Comparison of ENCODE assay signal across 14 cellular contexts in the genomic region with DNA sequence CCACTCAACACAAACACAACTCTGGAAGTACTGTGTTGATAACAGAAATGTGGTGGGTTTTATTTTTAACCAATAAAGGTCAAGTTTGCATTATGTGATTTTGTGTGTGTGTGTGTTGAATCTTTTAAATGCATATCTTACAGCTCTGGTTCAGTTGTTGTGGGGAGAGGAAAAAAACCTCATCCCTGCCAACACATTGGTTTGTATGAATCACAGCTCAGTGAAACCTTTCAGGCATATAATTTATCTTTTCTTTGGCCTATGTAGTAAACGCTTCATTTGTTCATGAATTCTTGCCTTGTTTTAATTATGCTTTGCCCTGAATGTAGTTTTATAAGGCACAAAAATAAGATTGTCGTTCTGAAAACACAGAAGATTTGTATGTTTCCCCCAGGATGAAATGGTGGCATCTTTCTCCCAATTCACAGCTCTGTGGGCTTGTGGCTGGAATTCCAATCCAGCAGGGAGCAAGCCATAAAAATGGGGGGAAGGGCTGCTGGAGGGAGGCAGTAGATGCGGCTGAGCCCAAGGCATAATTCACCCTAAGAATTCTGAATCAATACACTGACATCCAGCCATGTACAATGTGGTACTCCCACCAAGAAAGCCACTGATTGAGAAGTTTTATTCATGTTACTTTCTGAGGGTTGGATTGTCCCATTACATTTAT. TPM values are rescaled to one million over a fixed set of nuclear protein-coding genes. Genes with fewer than 3 reads are reported as not detected.
A peak's percentile ranks its signal among the peaks of the same experiment; 100 is the strongest.
DNase-seq lines count a peak whose midpoint lies in the region; ATAC-seq, FAIRE-seq and TF ChIP-seq lines count a peak whose summit lies in the region.
"Had no signal": no experiment of that assay in that cellular context is flagged by ENCODE, and none has a peak within 500 bp of the region (broad histone marks: within the 10 kb centered on the region; RNA-seq: fewer than 3 reads in every experiment).

No MANE protein-coding gene starts in this region.

- POLR2A ChIA-PET in CD8-positive, alpha-beta memory T cell (lab: Charles Lee), result interaction anchor here (0.6 kb wide), 1 partner anchor 81 kb away, joined by 3 read pairs; no protein-coding TSS in a partner anchor

- H3K9me2 ChIP-seq in GM23248 (ENCODE audit: insufficient read depth), result no peaks in the 10 kb centered on the region

- H3K4me3 Mint-ChIP-seq in astrocyte (ENCODE audit: unreplicated experiment), result peak overlapping the region; percentile 28
- H3K4me3 Mint-ChIP-seq in CD8-positive, alpha-beta memory T cell, result no peak overlapping the region

- H3K9ac ChIP-seq in GM23248 (peak overlapping the region; percentile 8; the same call in 1 of the 2 replicates), astrocyte (ENCODE audit: low read length) (no peak overlapping the region)

- peaks cover 3% of the 10 kb centered on the region for H3K27me3 Mint-ChIP-seq in astrocyte (ENCODE audit: low read depth, unreplicated experiment)
- peaks cover 18 to 53% of the 10 kb centered on the region in 2 donors for H3K27me3 Mint-ChIP-seq in CD8-positive, alpha-beta memory T cell

- in situ Hi-C loops in GM23248 (cut with MboI), result no loop called here

- H4K20me1 ChIP-seq in GM23248 (ENCODE audit: insufficient read depth) (no peaks in the 10 kb centered on the region), astrocyte (ENCODE audit: insufficient read depth, low read length) (no peaks in the 10 kb centered on the region)

- H3K27ac ChIP-seq in GM23248, result peak overlapping the region; percentile 24
- H3K27ac ChIP-seq in astrocyte (ENCODE audit: low read depth, low read length), result no peak overlapping the region
- no peak overlapping the region for H3K27ac ChIP-seq in CD8-positive, alpha-beta memory T cell (ENCODE audit: low read depth, low read length)
- H3K27ac ChIP-seq: psoas muscle, thoracic aorta had no signal

- H3F3A ChIP-seq in GM23248 (ENCODE audit: insufficient read depth), result peaks cover 11% of the 10 kb centered on the region

- no peaks in the 10 kb centered on the region for H3K9me3 Mint-ChIP-seq in astrocyte (ENCODE audit: unreplicated experiment)
- no peaks in the 10 kb centered on the region for H3K9me3 Mint-ChIP-seq in CD8-positive, alpha-beta memory T cell

- peaks cover 21% of the 10 kb centered on the region for H3K4me1 ChIP-seq in GM23248 (ENCODE audit: insufficient read depth)
- H3K4me1 ChIP-seq in astrocyte (ENCODE audit: insufficient read depth, low read length), result peaks cover 6% of the 10 kb centered on the region
- H3K4me1 ChIP-seq in CD8-positive, alpha-beta memory T cell (ENCODE audit: insufficient read depth, low read length), result no peaks in the 10 kb centered on the region
- H3K4me1 ChIP-seq: psoas muscle had no signal

- H3K27me3 ChIP-seq in GM23248 (replicated peaks; ENCODE audit: insufficient read depth), result no peaks in the 10 kb centered on the region
- no peaks in the 10 kb centered on the region for H3K27me3 ChIP-seq in astrocyte (ENCODE audit: insufficient read depth, low read length)
- H3K27me3 ChIP-seq in CD8-positive, alpha-beta memory T cell (ENCODE audit: insufficient read depth, low read length, poor library complexity, severe bottlenecking), result no peaks in the 10 kb centered on the region

- peak; percentile 63 for FAIRE-seq in astrocyte (lab: Jason Lieb, UNC)
- FAIRE-seq: G401.6, GM19239 had no signal

- H3K9me3 ChIP-seq in GM23248 (ENCODE audit: low read depth), result no peaks in the 10 kb centered on the region
- H3K9me3 ChIP-seq in astrocyte (ENCODE audit: insufficient read depth, low read depth, low read length), result no peaks in the 10 kb centered on the region
- H3K9me3 ChIP-seq in CD8-positive, alpha-beta memory T cell (ENCODE audit: low read length), result no peaks in the 10 kb centered on the region
- H3K9me3 ChIP-seq: psoas muscle, thoracic aorta had no signal

- peak overlapping the region; percentile 93 for H3K27ac Mint-ChIP-seq in astrocyte (ENCODE audit: unreplicated experiment)
- H3K27ac Mint-ChIP-seq in CD8-positive, alpha-beta memory T cell, result no peak overlapping the region

- peaks cover 24% of the 10 kb centered on the region for H3K4me1 Mint-ChIP-seq in astrocyte (ENCODE audit: low read depth, unreplicated experiment)
- H3K4me1 Mint-ChIP-seq in CD8-positive, alpha-beta memory T cell, result no peaks in the 10 kb centered on the region

- H3K36me3 ChIP-seq in GM23248 (ENCODE audit: low read depth) (no peaks in the 10 kb centered on the region), astrocyte (ENCODE audit: insufficient read depth, low read length) (no peaks in the 10 kb centered on the region)
- H3K36me3 ChIP-seq in CD8-positive, alpha-beta memory T cell (ENCODE audit: insufficient read depth, low read length), result no peaks in the 10 kb centered on the region
- H3K36me3 ChIP-seq: thoracic aorta had no signal

- DNase-seq in GM23248, result peak; percentile 77
- peak; percentile 89 for DNase-seq in astrocyte (ENCODE audit: low read depth)
- peak; percentile 28 for DNase-seq in iPS-NIHi7 (ENCODE audit: extremely low spot score)
- DNase-seq in stromal cell of bone marrow (ENCODE audit: low read depth), result peak; percentile 60
- no peak for DNase-seq in 8988T
- DNase-seq in activated CD4-positive, alpha-beta T cell treated with anti-CD3 and anti-CD28 coated beads, Interleukin-2, amount 50 U/mL, for 48 hours, result no peak
- no peak for DNase-seq in CD8-positive, alpha-beta memory T cell
- DNase-seq: NCI-H1092 treated with DMSO at 0.1 percent for 48 hours; psoas muscle; stimulated activated CD4-positive, alpha-beta T cell treated with anti-CD3 and anti-CD28 coated beads, Interleukin-15, amount 100 ng/mL, for 24 hours had no signal

- no peak for TF ChIP-seq CTCF in astrocyte (IDR thresholded peaks at IDR 0.05; ENCODE audit: insufficient read depth, low read depth, low read length)

- no peak for ATAC-seq in GM18858 (IDR thresholded peaks at IDR 0.05; ENCODE audit: unreplicated experiment)
- ATAC-seq: psoas muscle had no signal

- H3K4me2 ChIP-seq in GM23248 (ENCODE audit: unreplicated experiment), result peak overlapping the region; percentile 32
- peak overlapping the region; percentile 60 for H3K4me2 ChIP-seq in astrocyte (ENCODE audit: low read length)

- H3K79me2 ChIP-seq in GM23248 (ENCODE audit: insufficient read depth) (no peaks in the 10 kb centered on the region), astrocyte (ENCODE audit: insufficient read depth, low read length) (no peaks in the 10 kb centered on the region)

- CTCF ChIA-PET in CD8-positive, alpha-beta memory T cell (lab: Charles Lee), result no interaction called here

- H3K4me3 ChIP-seq in GM23248, result no peak overlapping the region; the same call in 1 of the 2 replicates
- H3K4me3 ChIP-seq in astrocyte (ENCODE audit: insufficient read depth, low read depth, low read length), result no peak overlapping the region
- H3K4me3 ChIP-seq in CD8-positive, alpha-beta memory T cell (ENCODE audit: low read length), result no peak overlapping the region
- H3K4me3 ChIP-seq: psoas muscle, thoracic aorta had no signal

- 0 to 2% methylated on average over 3 of the region's 3 CpGs for WGBS in GM23248 (ENCODE audit: low coverage in 1 of 2, low lambda C conversion rate in 2 of 2, missing lambda C conversion rate in 2 of 2), 2 experiments

- H3K36me3 Mint-ChIP-seq in astrocyte (ENCODE audit: low read depth, unreplicated experiment), result no peaks in the 10 kb centered on the region
- no peaks in the 10 kb centered on the region for H3K36me3 Mint-ChIP-seq in CD8-positive, alpha-beta memory T cell

- H2AFZ ChIP-seq in GM23248 (peak overlapping the region; percentile 4; the same call in 1 of the 2 replicates), astrocyte (ENCODE audit: low read depth, low read length) (no peak overlapping the region)

RNA-seq across cellular contexts. Expression of a gene that starts 45.1 kb away (rescaled TPM):
- total RNA-seq in GM23248 (2014; rRNA removed; shearing (Covaris generic)), result not detected in 2 replicates
- polyA plus RNA-seq in GM23248 (2016; fragmentation: Nextera tagmentation; extraction: Ambion mirVana), result 0.38 and 0.41 TPM in 2 replicates
- total RNA-seq in astrocyte, result 0.31 TPM in 1 of 2 replicates, not detected in the other
- under 1 TPM; 0.09 to 0.15 TPM for total RNA-seq in CD8-positive, alpha-beta memory T cell
- polyA plus RNA-seq in CD8-positive, alpha-beta memory T cell, result 0.91 TPM

Comparison
In these comparisons a context has a peak if more than half of its experiments do, and no peak if none do; other contexts are left out.
1. DNase-seq: peak in GM23248 (single experiment), astrocyte (single experiment), iPS-NIHi7 (single experiment) and stromal cell of bone marrow (single experiment); none in 8988T (single experiment), activated CD4-positive, alpha-beta T cell treated with anti-CD3 and anti-CD28 coated beads, Interleukin-2, amount 50 U/mL, for 48 hours (0 of 2) and CD8-positive, alpha-beta memory T cell (0 of 5).